1 cellular context compared by ENCODE assay signal in the genomic region with DNA sequence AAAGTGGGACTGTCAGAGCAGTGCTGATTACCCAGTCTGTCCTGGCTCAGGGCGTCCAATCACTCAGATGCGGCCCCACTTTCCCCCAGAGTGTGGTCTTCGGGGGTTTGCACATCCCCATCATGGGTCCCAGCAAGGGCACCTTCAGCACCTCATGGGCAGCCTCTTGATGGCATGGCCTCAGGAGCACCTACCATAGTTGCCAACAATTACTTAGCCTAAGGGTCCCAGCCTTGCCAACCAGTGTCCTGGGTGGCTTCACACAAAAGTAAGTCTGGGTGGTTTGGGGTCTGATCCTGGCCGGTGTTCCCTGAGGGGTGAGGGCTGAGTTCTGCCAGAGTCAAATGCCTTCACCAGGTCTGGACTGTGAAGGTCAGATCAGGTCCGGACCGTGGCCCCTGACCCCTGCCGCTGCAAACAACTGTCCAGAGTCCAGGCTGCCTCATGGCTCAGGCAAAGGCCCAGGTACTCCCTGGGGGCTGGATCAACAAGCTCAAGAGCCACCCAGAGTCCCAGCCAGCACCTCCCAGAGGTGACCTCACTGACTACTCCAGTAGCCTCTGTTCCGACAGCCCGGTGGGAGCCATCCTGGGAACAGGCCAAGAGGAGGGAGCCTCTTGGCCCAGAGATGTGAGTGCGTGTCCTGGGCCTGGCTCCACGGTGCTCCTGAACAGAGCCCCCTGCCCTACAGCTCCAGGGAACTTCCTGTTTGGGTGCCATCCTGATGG.
TF ChIP-seq lines count a peak whose summit lies in the region.

No MANE protein-coding gene starts in this region.

TF ChIP-seq in HepG2, 621 proteins besides CTCF, POLR2A, EP300 and RAD21 (continued from another document and continues in another):
- TF ChIP-seq SYNCRIP (IDR thresholded peaks at IDR 0.05; ENCODE audit: insufficient read depth, low read depth, low read length) (no peak), ZNF225 (CRISPR knock-in tag; IDR thresholded peaks at IDR 0.05) (no peak), ZSCAN29 (CRISPR knock-in tag; conservative IDR thresholded peaks at IDR 0.05) (no peak), PHF21A (CRISPR knock-in tag; IDR thresholded peaks at IDR 0.05) (peak; percentile 88), NR1H2 (CRISPR knock-in tag; IDR thresholded peaks at IDR 0.05; ENCODE audit: borderline replicate concordance, low read depth) (no peak), FOXP1 (IDR thresholded peaks at IDR 0.05) (no peak), FOXP1 (CRISPR knock-in tag; IDR thresholded peaks at IDR 0.05) (peak; percentile 58; the same call in 1 of the 2 replicates), KDM5A (IDR thresholded peaks at IDR 0.05; ENCODE audit: borderline replicate concordance, low read length) (no peak), SRSF9 (IDR thresholded peaks at IDR 0.05; ENCODE audit: borderline replicate concordance, insufficient read depth, low read depth, low read length, poor library complexity, severe bottlenecking) (no peak), RAD51 (IDR thresholded peaks at IDR 0.05; ENCODE audit: borderline replicate concordance) (no peak), ZFP41 (CRISPR knock-in tag; IDR thresholded peaks at IDR 0.05; ENCODE audit: borderline replicate concordance) (no peak), ZNF24 (IDR thresholded peaks at IDR 0.05) (no peak), FOXC1 (CRISPR knock-in tag; IDR thresholded peaks at IDR 0.05; ENCODE audit: borderline replicate concordance) (no peak), CBFB (CRISPR knock-in tag; IDR thresholded peaks at IDR 0.05) (no peak), GLI4 (CRISPR knock-in tag; IDR thresholded peaks at IDR 0.05; ENCODE audit: borderline replicate concordance) (no peak), ZNF713 (CRISPR knock-in tag; IDR thresholded peaks at IDR 0.05) (0 out of 2 replicates have a peak, but pooled peaks have one; percentile 62), CSRNP2 (CRISPR knock-in tag; conservative IDR thresholded peaks at IDR 0.05; ENCODE audit: low read depth) (no peak), MTA1 (CRISPR knock-in tag; IDR thresholded peaks at IDR 0.05; ENCODE audit: borderline replicate concordance) (peak; percentile 76; the same call in 1 of the 2 replicates), ZNF883 (CRISPR knock-in tag; IDR thresholded peaks at IDR 0.05; ENCODE audit: not compliant biosample characterization) (peak; percentile 20), ARID3A (IDR thresholded peaks at IDR 0.05; ENCODE audit: low read depth, low read length) (no peak), CBX2 (IDR thresholded peaks at IDR 0.05; ENCODE audit: low read depth, low read length) (no peak), CBX2 (CRISPR knock-in tag; IDR thresholded peaks at IDR 0.05; ENCODE audit: low read depth) (no peak), AGO1 (IDR thresholded peaks at IDR 0.05; ENCODE audit: low read depth, low read length, poor library complexity, severe bottlenecking) (no peak), ZNF296 (CRISPR knock-in tag; conservative IDR thresholded peaks at IDR 0.05) (no peak), ZNF569 (CRISPR knock-in tag; IDR thresholded peaks at IDR 0.05; ENCODE audit: borderline replicate concordance) (no peak), HNRNPK (IDR thresholded peaks at IDR 0.05; ENCODE audit: low read depth, low read length, poor library complexity, severe bottlenecking) (no peak), ZNF143 (CRISPR knock-in tag; IDR thresholded peaks at IDR 0.05) (no peak), HNF4A (CRISPR knock-in tag; IDR thresholded peaks at IDR 0.05) (peak; percentile 98), ZNF335 (CRISPR knock-in tag; IDR thresholded peaks at IDR 0.05) (no peak; the same call in 1 of the 2 replicates), ZNF816 (CRISPR knock-in tag; IDR thresholded peaks at IDR 0.05; ENCODE audit: borderline replicate concordance) (no peak), ZNF510 (CRISPR knock-in tag; IDR thresholded peaks at IDR 0.05; ENCODE audit: low read depth) (no peak; the same call in 1 of the 2 replicates), MYNN (CRISPR knock-in tag; IDR thresholded peaks at IDR 0.05; ENCODE audit: low read depth) (no peak), SMARCC2 (IDR thresholded peaks at IDR 0.05) (no peak), DBP (CRISPR knock-in tag; IDR thresholded peaks at IDR 0.05; ENCODE audit: not compliant biosample characterization) (no peak), JUND (CRISPR knock-in tag; IDR thresholded peaks at IDR 0.05) (no peak), ZFP36L2 (CRISPR knock-in tag; IDR thresholded peaks at IDR 0.05) (no peak), ZNF33B (CRISPR knock-in tag; IDR thresholded peaks at IDR 0.05) (no peak), SMAD1 (CRISPR knock-in tag; IDR thresholded peaks at IDR 0.05; ENCODE audit: borderline replicate concordance, low read depth) (no peak), ZMAT5 (CRISPR knock-in tag; IDR thresholded peaks at IDR 0.05; ENCODE audit: borderline replicate concordance, low read depth) (no peak), KDM3A (CRISPR knock-in tag; IDR thresholded peaks at IDR 0.05; ENCODE audit: low read depth) (no peak), MXI1 (IDR thresholded peaks at IDR 0.05; ENCODE audit: borderline replicate concordance, low read depth, low read length) (no peak), ATRX (CRISPR knock-in tag; IDR thresholded peaks at IDR 0.05; ENCODE audit: borderline replicate concordance) (no peak), SIN3A (IDR thresholded peaks at IDR 0.05; ENCODE audit: borderline replicate concordance, low read depth, low read length) (no peak), PCBP2 (optimal IDR thresholded peaks at IDR 0.05; ENCODE audit: low read depth, low read length, poor library complexity, severe bottlenecking) (no peak), AHR (CRISPR knock-in tag; IDR thresholded peaks at IDR 0.05) (0 out of 2 replicates have a peak, but pooled peaks have one; percentile 35), IRF2 (CRISPR knock-in tag; IDR thresholded peaks at IDR 0.05) (peak; percentile 78), ZNF777 (CRISPR knock-in tag; IDR thresholded peaks at IDR 0.05) (no peak), ZBTB34 (CRISPR knock-in tag; IDR thresholded peaks at IDR 0.05) (no peak), MIER3 (CRISPR knock-in tag; IDR thresholded peaks at IDR 0.05; ENCODE audit: borderline replicate concordance) (no peak), ZNF7 (CRISPR knock-in tag; IDR thresholded peaks at IDR 0.05) (peak; percentile 72; the same call in 1 of the 2 replicates)
- TF ChIP-seq, protein P1, sequence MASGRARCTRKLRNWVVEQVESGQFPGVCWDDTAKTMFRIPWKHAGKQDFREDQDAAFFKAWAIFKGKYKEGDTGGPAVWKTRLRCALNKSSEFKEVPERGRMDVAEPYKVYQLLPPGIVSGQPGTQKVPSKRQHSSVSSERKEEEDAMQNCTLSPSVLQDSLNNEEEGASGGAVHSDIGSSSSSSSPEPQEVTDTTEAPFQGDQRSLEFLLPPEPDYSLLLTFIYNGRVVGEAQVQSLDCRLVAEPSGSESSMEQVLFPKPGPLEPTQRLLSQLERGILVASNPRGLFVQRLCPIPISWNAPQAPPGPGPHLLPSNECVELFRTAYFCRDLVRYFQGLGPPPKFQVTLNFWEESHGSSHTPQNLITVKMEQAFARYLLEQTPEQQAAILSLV (CRISPR knock-in tag; IDR thresholded peaks at IDR 0.05; ENCODE audit: borderline replicate concordance): peak; percentile 71; the same call in 1 of the 2 replicates
- TF ChIP-seq, protein P2, sequence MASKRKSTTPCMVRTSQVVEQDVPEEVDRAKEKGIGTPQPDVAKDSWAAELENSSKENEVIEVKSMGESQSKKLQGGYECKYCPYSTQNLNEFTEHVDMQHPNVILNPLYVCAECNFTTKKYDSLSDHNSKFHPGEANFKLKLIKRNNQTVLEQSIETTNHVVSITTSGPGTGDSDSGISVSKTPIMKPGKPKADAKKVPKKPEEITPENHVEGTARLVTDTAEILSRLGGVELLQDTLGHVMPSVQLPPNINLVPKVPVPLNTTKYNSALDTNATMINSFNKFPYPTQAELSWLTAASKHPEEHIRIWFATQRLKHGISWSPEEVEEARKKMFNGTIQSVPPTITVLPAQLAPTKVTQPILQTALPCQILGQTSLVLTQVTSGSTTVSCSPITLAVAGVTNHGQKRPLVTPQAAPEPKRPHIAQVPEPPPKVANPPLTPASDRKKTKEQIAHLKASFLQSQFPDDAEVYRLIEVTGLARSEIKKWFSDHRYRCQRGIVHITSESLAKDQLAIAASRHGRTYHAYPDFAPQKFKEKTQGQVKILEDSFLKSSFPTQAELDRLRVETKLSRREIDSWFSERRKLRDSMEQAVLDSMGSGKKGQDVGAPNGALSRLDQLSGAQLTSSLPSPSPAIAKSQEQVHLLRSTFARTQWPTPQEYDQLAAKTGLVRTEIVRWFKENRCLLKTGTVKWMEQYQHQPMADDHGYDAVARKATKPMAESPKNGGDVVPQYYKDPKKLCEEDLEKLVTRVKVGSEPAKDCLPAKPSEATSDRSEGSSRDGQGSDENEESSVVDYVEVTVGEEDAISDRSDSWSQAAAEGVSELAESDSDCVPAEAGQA (IDR thresholded peaks at IDR 0.05; ENCODE audit: low read depth): no peak
- TF ChIP-seq, protein P2 (CRISPR knock-in tag; IDR thresholded peaks at IDR 0.05; ENCODE audit: borderline replicate concordance): no peak
- TF ChIP-seq, protein P3, sequence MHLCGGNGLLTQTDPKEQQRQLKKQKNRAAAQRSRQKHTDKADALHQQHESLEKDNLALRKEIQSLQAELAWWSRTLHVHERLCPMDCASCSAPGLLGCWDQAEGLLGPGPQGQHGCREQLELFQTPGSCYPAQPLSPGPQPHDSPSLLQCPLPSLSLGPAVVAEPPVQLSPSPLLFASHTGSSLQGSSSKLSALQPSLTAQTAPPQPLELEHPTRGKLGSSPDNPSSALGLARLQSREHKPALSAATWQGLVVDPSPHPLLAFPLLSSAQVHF (CRISPR knock-in tag; IDR thresholded peaks at IDR 0.05): no peak
- TF ChIP-seq, protein P4, sequence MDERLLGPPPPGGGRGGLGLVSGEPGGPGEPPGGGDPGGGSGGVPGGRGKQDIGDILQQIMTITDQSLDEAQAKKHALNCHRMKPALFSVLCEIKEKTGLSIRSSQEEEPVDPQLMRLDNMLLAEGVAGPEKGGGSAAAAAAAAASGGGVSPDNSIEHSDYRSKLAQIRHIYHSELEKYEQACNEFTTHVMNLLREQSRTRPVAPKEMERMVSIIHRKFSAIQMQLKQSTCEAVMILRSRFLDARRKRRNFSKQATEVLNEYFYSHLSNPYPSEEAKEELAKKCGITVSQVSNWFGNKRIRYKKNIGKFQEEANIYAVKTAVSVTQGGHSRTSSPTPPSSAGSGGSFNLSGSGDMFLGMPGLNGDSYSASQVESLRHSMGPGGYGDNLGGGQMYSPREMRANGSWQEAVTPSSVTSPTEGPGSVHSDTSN (CRISPR knock-in tag; IDR thresholded peaks at IDR 0.05): no peak
